Comparison of ENCODE assay signal across 22 cellular contexts in genomic region chr2:7357993-7358392, GRCh38.
"Had no signal": no experiment of that assay in that cellular context is flagged by ENCODE, and none has a peak within 500 bp of the region (broad histone marks: within the 10 kb centered on the region; RNA-seq: fewer than 3 reads in every experiment).

No MANE protein-coding gene starts in this region.

- H3K9me3 ChIP-seq: gastrocnemius medialis, lower lobe of right lung, ovary, right atrium auricular region, stomach, testis, tibial artery, upper lobe of left lung had no signal

- ATAC-seq: effector memory CD8-positive, alpha-beta T cell; gastrocnemius medialis; left ventricle myocardium superior; naive thymus-derived CD8-positive, alpha-beta T cell; sciatic nerve; stimulated activated effector memory CD8-positive, alpha-beta T cell treated with anti-CD3 and anti-CD28 coated beads, Interleukin-12 subunit alpha, Interleukin-12 subunit beta, amount 100 ng/mL, for 72 hours had no signal

- H3K4me3 ChIP-seq: gastrocnemius medialis, lower lobe of right lung, ovary, right atrium auricular region, stomach, testis, tibial artery, upper lobe of left lung had no signal

- H3K27me3 ChIP-seq: gastrocnemius medialis, ovary, right atrium auricular region, stomach, testis, tibial artery, upper lobe of left lung had no signal

- H3K27ac ChIP-seq: gastrocnemius medialis, lower lobe of right lung, ovary, right atrium auricular region, testis, tibial artery, upper lobe of left lung had no signal

- DNase-seq: cortex of kidney; effector memory CD8-positive, alpha-beta T cell; foreskin fibroblast; gastrocnemius medialis; left ventricle myocardium superior; lower lobe of right lung; naive thymus-derived CD8-positive, alpha-beta T cell; nephron progenitor cell; occipital lobe; ovary; stimulated activated CD4-positive, alpha-beta T cell treated with anti-CD3 and anti-CD28 coated beads, Interleukin-2, amount 100 ng/mL, for 24 hours; stimulated activated CD4-positive, alpha-beta T cell treated with anti-CD3 and anti-CD28 coated beads, Interleukin-4, amount 100 ng/mL, for 24 hours; stimulated activated naive CD4-positive, alpha-beta T cell treated with Interleukin-2 at 50 U/mL for 16 hours; stomach; testis; tibial artery; upper lobe of left lung had no signal

- H3K4me1 ChIP-seq: gastrocnemius medialis, lower lobe of right lung, right atrium auricular region, testis, tibial artery, upper lobe of left lung had no signal

- H3K36me3 ChIP-seq: gastrocnemius medialis, lower lobe of right lung, ovary, right atrium auricular region, stomach, tibial artery, upper lobe of left lung had no signal

- FAIRE-seq: keratinocyte, urothelium cell line had no signal
